ENCODE assay signal across 16 cellular contexts in genomic region chr7:119724041-119724792, GRCh38.
"Had no signal": no experiment of that assay in that cellular context is flagged by ENCODE, and none has a peak within 500 bp of the region (broad histone marks: within the 10 kb centered on the region; RNA-seq: fewer than 3 reads in every experiment).

No MANE protein-coding gene starts in this region.

- H3K36me3 ChIP-seq: lower lobe of right lung, sigmoid colon, thoracic aorta, upper lobe of left lung had no signal

- H3K27ac ChIP-seq: lower lobe of right lung, sigmoid colon, thoracic aorta, upper lobe of left lung had no signal

- ATAC-seq: left colon; lower lobe of right lung; stimulated activated naive B cell treated with anti-CD40 and anti-IgM and Interleukin-4, amounts not matched to agents 10 μg/mL and 1 μg/mL and 100 μg/mL, for 72 hours had no signal

- FAIRE-seq: bronchial epithelial cell had no signal

- H3K4me1 ChIP-seq: lower lobe of right lung, sigmoid colon, upper lobe of left lung had no signal

- H3K27me3 ChIP-seq: sigmoid colon, upper lobe of left lung had no signal

- DNase-seq: activated CD4-positive, alpha-beta T cell treated with anti-CD3 and anti-CD28 coated beads, Interleukin-2, amount 50 U/mL, for 48 hours; activated CD4-positive, CD25-positive, alpha-beta regulatory T cell treated with anti-CD3 and anti-CD28 coated beads, Interleukin-2, amount 50 U/mL, for 72 hours; activated gamma-delta T cell; dermis blood vessel endothelial cell; effector memory CD4-positive, alpha-beta T cell; foreskin fibroblast; left colon; lower lobe of right lung; midbrain; sigmoid colon; stimulated activated CD4-positive, alpha-beta T cell treated with anti-CD3 and anti-CD28 coated beads, Interleukin-4, amount 100 ng/mL, for 4 hours; stimulated activated naive B cell treated with anti-CD40 and anti-IgM and Interleukin-4, amounts not matched to agents 10 μg/mL and 1 μg/mL and 100 μg/mL, for 72 hours; T1000 had no signal

- H3K9me3 ChIP-seq: lower lobe of right lung, sigmoid colon, thoracic aorta, upper lobe of left lung had no signal

- H3K4me3 ChIP-seq: lower lobe of right lung, sigmoid colon, thoracic aorta, upper lobe of left lung had no signal
